In genomic region chr15:101556273-101556672, GRCh38 we compare ENCODE assay signal across 17 cellular contexts.
"Had no signal": no experiment of that assay in that cellular context is flagged by ENCODE, and none has a peak within 500 bp of the region (broad histone marks: within the 10 kb centered on the region; RNA-seq: fewer than 3 reads in every experiment).

No MANE protein-coding gene starts in this region.

- H3K27me3 ChIP-seq: pancreas, tibial nerve, upper lobe of right lung, vagina had no signal

- FAIRE-seq: kidney, pancreas had no signal

- H3K4me3 ChIP-seq: esophagus squamous epithelium, left ventricle myocardium inferior, lower lobe of right lung, pancreas, tibial nerve, upper lobe of right lung, vagina had no signal

- H3K4me1 ChIP-seq: esophagus squamous epithelium, lower lobe of right lung, pancreas, tibial nerve, upper lobe of right lung, vagina had no signal

- ATAC-seq: effector memory CD8-positive, alpha-beta T cell; left cardiac atrium; lower lobe of right lung; pancreas; right cardiac atrium; stimulated activated effector memory CD8-positive, alpha-beta T cell treated with anti-CD3 and anti-CD28 coated beads, Interleukin-12 subunit alpha, Interleukin-12 subunit beta, amount 100 ng/mL, for 72 hours; stimulated activated naive CD8-positive, alpha-beta T cell treated with anti-CD3 and anti-CD28 coated beads, Interleukin-15, Interleukin-2, amounts not matched to agents 100 U/mL and 50 U/mL, for 24 hours; upper lobe of right lung had no signal

- H3K36me3 ChIP-seq: esophagus squamous epithelium, left ventricle myocardium inferior, lower lobe of right lung, pancreas, tibial nerve, upper lobe of right lung, vagina had no signal

- H3K9me3 ChIP-seq: esophagus squamous epithelium, left ventricle myocardium inferior, lower lobe of right lung, pancreas, tibial nerve, upper lobe of right lung, vagina had no signal

- DNase-seq: effector memory CD8-positive, alpha-beta T cell; esophagus squamous epithelium; immature natural killer cell; kidney; left cardiac atrium; left ventricle myocardium inferior; lower lobe of right lung; naive B cell; pancreas; right cardiac atrium; stimulated activated CD4-positive, alpha-beta T cell treated with anti-CD3 and anti-CD28 coated beads, Interleukin-4, amount 100 ng/mL, for 1 hour; stimulated activated CD8-positive, alpha-beta memory T cell treated with anti-CD3 and anti-CD28 coated beads, Interleukin-4, amount 100 ng/mL, for 48 hours; stimulated activated naive CD8-positive, alpha-beta T cell treated with anti-CD3 and anti-CD28 coated beads, Interleukin-15, Interleukin-2, amounts not matched to agents 100 U/mL and 50 U/mL, for 24 hours; upper lobe of right lung had no signal

- H3K27ac ChIP-seq: esophagus squamous epithelium, left ventricle myocardium inferior, lower lobe of right lung, pancreas, tibial nerve, upper lobe of right lung, vagina had no signal
